9 cellular contexts compared by ENCODE assay signal in the genomic region with DNA sequence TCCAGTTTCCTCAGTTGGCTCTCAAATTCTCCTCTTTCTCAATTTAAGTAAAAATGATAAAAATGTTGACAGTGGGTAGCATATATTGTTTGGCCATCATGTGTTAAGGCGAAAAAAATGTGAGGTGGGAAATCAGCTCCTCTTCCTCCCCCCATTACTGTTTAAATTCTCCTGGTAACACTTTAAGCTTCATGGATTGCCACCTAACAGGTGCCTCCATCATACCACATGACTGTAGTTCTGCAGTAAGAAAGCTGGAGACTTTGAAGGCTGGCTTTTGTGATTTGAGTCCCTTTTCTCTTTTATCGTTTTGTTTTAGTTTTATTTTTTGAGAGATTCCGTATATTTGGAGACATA. TPM values are rescaled to one million over a fixed set of nuclear protein-coding genes. Genes with fewer than 3 reads are reported as not detected.
DNase-seq lines count a peak whose midpoint lies in the region; ATAC-seq and TF ChIP-seq lines count a peak whose summit lies in the region.
"Had no signal": no experiment of that assay in that cellular context is flagged by ENCODE, and none has a peak within 500 bp of the region (broad histone marks: within the 10 kb centered on the region; RNA-seq: fewer than 3 reads in every experiment).

No MANE protein-coding gene starts in this region.

- H3K79me2 ChIP-seq in OCI-LY1 (ENCODE audit: insufficient read depth, low read length), result peaks cover 13% of the 10 kb centered on the region

- H3K27ac ChIP-seq in OCI-LY1 (ENCODE audit: low read depth, low read length, poor library complexity, severe bottlenecking), result no peak overlapping the region
- peak overlapping the region; percentile 26 for H3K27ac ChIP-seq in endodermal cell (ENCODE audit: low read depth, low read length)
- no peak overlapping the region for H3K27ac ChIP-seq in neuronal stem cell (replicated peaks; ENCODE audit: low read length)

- no peak overlapping the region for H2BK12ac ChIP-seq in neuronal stem cell (ENCODE audit: low read length)

- H3K14ac ChIP-seq in neuronal stem cell (ENCODE audit: low read length), result no peak overlapping the region

- H3K9ac ChIP-seq in OCI-LY1 (ENCODE audit: low read length) (peak overlapping the region; percentile 75), endodermal cell (ENCODE audit: extremely low read depth, low read length, poor library complexity, severe bottlenecking) (peak overlapping the region; percentile 62), neuronal stem cell (ENCODE audit: low read depth, low read length, poor library complexity) (no peak overlapping the region)

- H3K79me1 ChIP-seq in neuronal stem cell (ENCODE audit: low read depth, low read length), result peaks cover 2% of the 10 kb centered on the region

- DNase-seq in DMS114 treated with DMSO at 0.1 percent for 48 hours (lab: John Stamatoyannopoulos, UW; ENCODE audit: unreplicated experiment) (peak; percentile 49), endodermal cell (no peak), neuronal stem cell (ENCODE audit: low spot score) (no peak), EL (no peak), HUDEP-2 (lab: John Stamatoyannopoulos, UW; ENCODE audit: unreplicated experiment in 76 of 76) (no peak), GOT3 (lab: John Stamatoyannopoulos, UW) (no peak)

- TF ChIP-seq CTCF in OCI-LY1 (IDR thresholded peaks at IDR 0.05; ENCODE audit: low read length) (no peak), endodermal cell (conservative IDR thresholded peaks at IDR 0.05) (no peak)

- H2AFZ ChIP-seq in OCI-LY1 (ENCODE audit: low read length) (no peak overlapping the region), neuronal stem cell (ENCODE audit: low read length) (no peak overlapping the region)

- peak overlapping the region; percentile 96 for H3K4me2 ChIP-seq in OCI-LY1 (ENCODE audit: low read length)
- H3K4me2 ChIP-seq in neuronal stem cell (ENCODE audit: insufficient read depth, low read length, poor library complexity, severe bottlenecking), result peak overlapping the region; percentile 73

- H2AK5ac ChIP-seq in neuronal stem cell (ENCODE audit: low read depth, low read length), result no peak overlapping the region

- H2BK5ac ChIP-seq in neuronal stem cell (ENCODE audit: low read length), result no peak overlapping the region

- peak overlapping the region; percentile 98 for H3K4me3 Mint-ChIP-seq in endodermal cell

- H3K4me1 Mint-ChIP-seq in endodermal cell, result peaks cover 46% of the 10 kb centered on the region

- no peak overlapping the region for H3K23ac ChIP-seq in neuronal stem cell (ENCODE audit: low read depth, low read length, poor library complexity)

- no peak overlapping the region for H4K91ac ChIP-seq in neuronal stem cell (ENCODE audit: low read depth, low read length, poor library complexity)

- no peak for ATAC-seq in GM19328 (IDR thresholded peaks at IDR 0.05; ENCODE audit: unreplicated experiment)
- ATAC-seq: mucosa of descending colon had no signal

- H3K9me3 ChIP-seq in OCI-LY1 (ENCODE audit: low read length) (no peaks in the 10 kb centered on the region), endodermal cell (ENCODE audit: control insufficient read depth, low read length) (no peaks in the 10 kb centered on the region), neuronal stem cell (replicated peaks in 1 of 2; ENCODE audit: control insufficient read depth in 2 of 2, insufficient read depth in 1 of 2, low read depth in 1 of 2, low read length in 2 of 2) (no peaks in the 10 kb centered on the region)
- H3K9me3 ChIP-seq: mucosa of descending colon had no signal

- H3F3A ChIP-seq in OCI-LY1 (ENCODE audit: insufficient read depth, low read length), result no peaks in the 10 kb centered on the region; the same call in 1 of the 2 replicates

- no peaks in the 10 kb centered on the region for H3K9me3 Mint-ChIP-seq in endodermal cell

- H3K4ac ChIP-seq in neuronal stem cell (ENCODE audit: low read length), result no peak overlapping the region

- no peaks in the 10 kb centered on the region for H3K36me3 Mint-ChIP-seq in endodermal cell (ENCODE audit: low read depth)

- H4K8ac ChIP-seq in neuronal stem cell (ENCODE audit: low read depth, low read length), result no peak overlapping the region

- no peak overlapping the region for H3K18ac ChIP-seq in neuronal stem cell (ENCODE audit: low read length)

- WGBS in endodermal cell (ENCODE audit: insufficient coverage in 1 of 2, insufficient read length in 1 of 2), 2 experiments, result 20 to 50% methylated on average over 1 to 2 of the region's 3 CpGs
- WGBS in neuronal stem cell (ENCODE audit: extremely low coverage in 2 of 2, insufficient read length in 2 of 2, insufficient replicate concordance in 1 of 2), 2 donors, result no CpG with 5 or more reads among the region's 3 CpGs

- peaks cover 19% of the 10 kb centered on the region for H3K27me3 Mint-ChIP-seq in endodermal cell (ENCODE audit: insufficient read depth)

- H3K36me3 ChIP-seq in OCI-LY1 (ENCODE audit: insufficient read depth, low read length) (no peaks in the 10 kb centered on the region), endodermal cell (ENCODE audit: control insufficient read depth, insufficient read depth, low read length) (no peaks in the 10 kb centered on the region), neuronal stem cell (replicated peaks in 1 of 2; ENCODE audit: control insufficient read depth in 2 of 2, insufficient read depth in 2 of 2, low read length in 2 of 2) (peaks cover 0 to 10% of the 10 kb centered on the region in 2 donors)

- peak overlapping the region; percentile 83 for H3K27ac Mint-ChIP-seq in endodermal cell

- H3K9me2 ChIP-seq in OCI-LY1 (ENCODE audit: low read depth, low read length), result no peaks in the 10 kb centered on the region

- H3K27me3 ChIP-seq in OCI-LY1 (ENCODE audit: insufficient read depth, low read length) (no peaks in the 10 kb centered on the region), endodermal cell (ENCODE audit: control insufficient read depth, insufficient read depth, low read length, poor library complexity, severe bottlenecking) (no peaks in the 10 kb centered on the region), neuronal stem cell (ENCODE audit: control insufficient read depth in 3 of 3, insufficient read depth in 3 of 3, low read depth in 1 of 3, low read length in 3 of 3) (no peaks in the 10 kb centered on the region)

- no peaks in the 10 kb centered on the region; the same call in 1 of the 2 replicates for H4K20me1 ChIP-seq in OCI-LY1 (ENCODE audit: insufficient read depth, low read length)

- peaks cover 23% of the 10 kb centered on the region for H3K4me1 ChIP-seq in OCI-LY1 (ENCODE audit: insufficient read depth, low read length, severe bottlenecking)
- H3K4me1 ChIP-seq in endodermal cell (ENCODE audit: control insufficient read depth, insufficient read depth, low read length), result peaks cover 10% of the 10 kb centered on the region
- peaks cover 4 to 14% of the 10 kb centered on the region in 2 donors for H3K4me1 ChIP-seq in neuronal stem cell (ENCODE audit: control insufficient read depth in 2 of 2, insufficient read depth in 1 of 2, low read depth in 1 of 2, low read length in 2 of 2)

- H2BK120ac ChIP-seq in neuronal stem cell (ENCODE audit: low read depth, low read length), result no peak overlapping the region

- H2BK15ac ChIP-seq in neuronal stem cell (ENCODE audit: low read length), result no peak overlapping the region

- peak overlapping the region; percentile 86 for H3K4me3 ChIP-seq in OCI-LY1 (ENCODE audit: low read depth, low read length, poor library complexity, severe bottlenecking)
- H3K4me3 ChIP-seq in endodermal cell (ENCODE audit: low read length), result peak overlapping the region; percentile 98
- peak overlapping the region; percentile 68 to 93 for H3K4me3 ChIP-seq in neuronal stem cell (ENCODE audit: low read length in 2 of 2)

RNA-seq across cellular contexts. Expression of a gene that starts 1.2 kb away (rescaled TPM):
- total RNA-seq in endodermal cell, result 10 to 100 TPM; 67.1 to 86.2 TPM
- polyA plus RNA-seq in endodermal cell (2013, experiment 1 of 2), result 105 TPM
- polyA plus RNA-seq in endodermal cell (2013, experiment 2 of 2), result 99.2 TPM
- polyA plus RNA-seq in neuronal stem cell (2013, experiment 1 of 2), result 76.7 TPM
- 81.6 TPM for polyA plus RNA-seq in neuronal stem cell (2013, experiment 2 of 2)
